ENCODE assay signal across 12 cellular contexts in the genomic region with DNA sequence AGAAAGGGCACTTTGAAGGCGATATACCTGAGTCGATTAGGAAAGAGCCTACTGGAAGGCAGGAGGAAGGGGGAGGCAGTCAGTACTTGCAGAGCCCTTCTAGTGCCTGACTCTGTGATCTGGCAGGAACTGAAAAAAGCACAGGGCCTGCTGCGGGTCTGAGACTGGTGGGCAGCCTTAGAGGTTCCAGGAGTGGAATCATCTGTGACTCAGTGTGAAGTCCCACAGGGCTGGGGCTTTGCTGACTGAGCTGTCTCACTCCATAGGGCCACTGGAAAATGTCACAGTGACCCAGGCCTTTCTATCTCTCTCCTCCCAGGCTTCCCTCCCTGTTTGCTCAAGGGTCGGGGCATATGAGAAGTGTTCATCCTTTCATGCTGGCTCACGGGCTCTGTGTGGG. TPM values are rescaled to one million over a fixed set of nuclear protein-coding genes. Genes with fewer than 3 reads are reported as not detected.
DNase-seq lines count a peak whose midpoint lies in the region; ATAC-seq and TF ChIP-seq lines count a peak whose summit lies in the region.
"Had no signal": no experiment of that assay in that cellular context is flagged by ENCODE, and none has a peak within 500 bp of the region (broad histone marks: within the 10 kb centered on the region; RNA-seq: fewer than 3 reads in every experiment).

No MANE protein-coding gene starts in this region.

- H3K36me3 ChIP-seq in SK-N-SH (replicated peaks in 1 of 2; ENCODE audit: control insufficient read depth in 1 of 2, insufficient read depth in 2 of 2, low read length in 1 of 2) (no peaks in the 10 kb centered on the region), transverse colon (no peaks in the 10 kb centered on the region)

- H3K9ac ChIP-seq in SK-N-SH, result no peak overlapping the region

- no peaks in the 10 kb centered on the region for H3K9me3 ChIP-seq in SK-N-SH
- H3K9me3 ChIP-seq in transverse colon, result no peaks in the 10 kb centered on the region
- H3K9me3 ChIP-seq: heart right ventricle had no signal

- TF ChIP-seq EP300 in SK-N-SH (IDR thresholded peaks at IDR 0.05; ENCODE audit: borderline replicate concordance in 1 of 2, low read depth in 1 of 2, low read length in 1 of 2), result no peak; a peak in 1 of 4 replicates
- TF ChIP-seq EP300 in transverse colon (IDR thresholded peaks at IDR 0.05; ENCODE audit: low read depth), result no peak

- H3K79me2 ChIP-seq in SK-N-SH (ENCODE audit: insufficient read depth), result no peaks in the 10 kb centered on the region

- POLR2A ChIA-PET in SK-N-SH (lab: Yijun Ruan, JAX), result no interaction called here

- no peak overlapping the region for H2AFZ ChIP-seq in SK-N-SH (ENCODE audit: low read depth)

- H3K36me3 Mint-ChIP-seq in glutamatergic neuron (ENCODE audit: unreplicated experiment), result peaks cover 4% of the 10 kb centered on the region

- peaks cover 28% of the 10 kb centered on the region for H3F3A ChIP-seq in SK-N-SH (replicated peaks; ENCODE audit: insufficient read depth)

- no peak for TF ChIP-seq POLR2A in transverse colon (IDR thresholded peaks at IDR 0.05)

- H3K4me1 ChIP-seq in SK-N-SH (ENCODE audit: control insufficient read depth in 1 of 2, insufficient read depth in 2 of 2, low read depth in 1 of 2, low read length in 1 of 2) (peaks cover 55 to 71% of the 10 kb centered on the region in 2 experiments), transverse colon (peaks cover 24 to 38% (median 35%) of the 10 kb centered on the region in 4 donors)

- CTCF ChIA-PET in SK-N-SH (lab: Yijun Ruan, JAX), result interaction anchor here (0.6 to 1.0 kb wide), 2 partner anchors 45 to 84 kb away, joined by 3 read pairs; no protein-coding TSS in a partner anchor

- H3K4me1 Mint-ChIP-seq in glutamatergic neuron (ENCODE audit: low read depth, unreplicated experiment), result peaks cover 19% of the 10 kb centered on the region

- DNase-seq in SK-N-SH, result no peak
- peak; percentile 65 for DNase-seq in astrocyte of the spinal cord (ENCODE audit: low read depth, low spot score)
- DNase-seq in stimulated activated CD8-positive, alpha-beta memory T cell treated with anti-CD3 and anti-CD28 coated beads, Interleukin-15, amount 100 ng/mL, for 48 hours (ENCODE audit: low read depth in 2 of 2), result peak; percentile 16 to 28
- DNase-seq in glutamatergic neuron, result no peak
- DNase-seq in transverse colon, result no peak
- DNase-seq: 8988T, heart right ventricle, naive B cell, NCI-H1436 treated with DMSO at 0.1 percent for 48 hours had no signal

- H4K20me1 ChIP-seq in SK-N-SH (ENCODE audit: insufficient read depth), result no peaks in the 10 kb centered on the region

- H3K4me3 ChIP-seq in SK-N-SH (ENCODE audit: low read depth in 2 of 2, low read length in 1 of 2) (no peak overlapping the region), astrocyte of the spinal cord (ENCODE audit: low read depth, low read length) (no peak overlapping the region), transverse colon (no peak overlapping the region)
- H3K4me3 ChIP-seq: heart right ventricle had no signal

- peak overlapping the region; percentile 46 for H3K4me2 ChIP-seq in SK-N-SH

- no peaks in the 10 kb centered on the region for H3K27me3 ChIP-seq in SK-N-SH (ENCODE audit: insufficient read depth)
- H3K27me3 ChIP-seq in transverse colon, result no peaks in the 10 kb centered on the region
- H3K27me3 ChIP-seq: heart right ventricle had no signal

- 65% methylated on average over 5 of the region's 5 CpGs for WGBS in SK-N-SH (ENCODE audit: low lambda C conversion rate)
- 72 to 83% methylated on average over 1 to 5 of the region's 5 CpGs for WGBS in transverse colon (ENCODE audit: low coverage in 1 of 2), 2 donors

- in situ Hi-C loops in astrocyte of the spinal cord (cut with HindIII; ENCODE audit: low sequenced_read_pairs), result no loop called here
- in situ Hi-C loops in transverse colon (cut with MboI; ENCODE audit: low pct_ligation_motif_present in 1 of 4, low pct_unique_long_range_greater_than_20kb in 1 of 4, low sequenced_read_pairs in 3 of 4), result loop anchor here in 1 of 4 donors (25.0 kb wide), 1 partner anchor 436 kb away; no protein-coding TSS in a partner anchor

- no peak overlapping the region for H3K4me3 Mint-ChIP-seq in glutamatergic neuron (ENCODE audit: unreplicated experiment)
- H3K4me3 Mint-ChIP-seq: naive B cell had no signal

- no peak for TF ChIP-seq RAD21 in SK-N-SH (IDR thresholded peaks at IDR 0.05; ENCODE audit: low read length)

- H3K9me2 ChIP-seq in SK-N-SH, result no peaks in the 10 kb centered on the region

- H3K27me3 Mint-ChIP-seq in glutamatergic neuron (ENCODE audit: unreplicated experiment), result peaks cover 3% of the 10 kb centered on the region
- H3K27me3 Mint-ChIP-seq: naive B cell had no signal

- intact Hi-C loops in transverse colon (cut with DNase I; ENCODE audit: low total_unique reads), result no loop called here

- H3K27ac Mint-ChIP-seq in glutamatergic neuron (ENCODE audit: unreplicated experiment), result no peak overlapping the region

- H3K9me3 Mint-ChIP-seq in glutamatergic neuron (ENCODE audit: unreplicated experiment), result peaks cover 3% of the 10 kb centered on the region
- H3K9me3 Mint-ChIP-seq: naive B cell had no signal

- peak overlapping the region; percentile 36 to 55; a peak in 3 of 4 replicates for H3K27ac ChIP-seq in SK-N-SH (ENCODE audit: low read depth in 2 of 2, low read length in 1 of 2)
- H3K27ac ChIP-seq in transverse colon, result peak overlapping the region in 1 of 4 donors; percentile 15

- no peak; the same call in 1 of the 3 replicates for ATAC-seq in SK-N-SH treated with all-trans-retinoic acid at 6 μM for 48 hours
- peak; percentile 53 for ATAC-seq in HG02759 (IDR thresholded peaks at IDR 0.05; ENCODE audit: unreplicated experiment)
- ATAC-seq in HG03354 (IDR thresholded peaks at IDR 0.05; ENCODE audit: poor library complexity, severe bottlenecking, unreplicated experiment), result no peak

- no peak for TF ChIP-seq CTCF in SK-N-SH (IDR thresholded peaks at IDR 0.05)
- TF ChIP-seq CTCF in astrocyte of the spinal cord (IDR thresholded peaks at IDR 0.05; ENCODE audit: low read depth, low read length), result no peak
- no peak for TF ChIP-seq CTCF in glutamatergic neuron (IDR thresholded peaks at IDR 0.05; ENCODE audit: partially characterized antibody, unreplicated experiment)
- TF ChIP-seq CTCF in transverse colon (IDR thresholded peaks at IDR 0.05), result no peak

TF ChIP-seq in SK-N-SH, 30 proteins besides CTCF, POLR2A, EP300 and RAD21 (continues in another document):
- no peak for TF ChIP-seq ELF1 (IDR thresholded peaks at IDR 0.05)
- TF ChIP-seq ZBTB33 (IDR thresholded peaks at IDR 0.05; ENCODE audit: borderline replicate concordance, low read depth), result no peak
- no peak for TF ChIP-seq GATA2 (CRISPR knock-in tag; IDR thresholded peaks at IDR 0.05)
- peak; percentile 46; the same call in 1 of the 2 replicates for TF ChIP-seq FOSL2 (IDR thresholded peaks at IDR 0.05; ENCODE audit: borderline replicate concordance, low read depth)
- TF ChIP-seq FOXM1 (IDR thresholded peaks at IDR 0.05; ENCODE audit: low read depth), result no peak
- TF ChIP-seq POLR2AphosphoS5 (IDR thresholded peaks at IDR 0.05; ENCODE audit: low read depth, low read length), result no peak
- TF ChIP-seq MEF2A (IDR thresholded peaks at IDR 0.05; ENCODE audit: borderline replicate concordance, low read depth), result no peak

TF ChIP-seq in SK-N-SH treated with all-trans-retinoic acid at 6 μM for 48 hours, 23 proteins besides CTCF, POLR2A, EP300 and RAD21:
- TF ChIP-seq TOX (CRISPR knock-in tag; IDR thresholded peaks at IDR 0.05; ENCODE audit: borderline replicate concordance) (no peak), SNAI2 (CRISPR knock-in tag; IDR thresholded peaks at IDR 0.05) (no peak)

RNA-seq across cellular contexts. Expression of gene ZFP36L2, which starts 47.1 kb away (rescaled TPM):
- 12.5 and 18.4 TPM in 2 replicates for polyA plus RNA-seq in SK-N-SH (2012; rRNA removed)
- 22.0 and 22.2 TPM in 2 replicates for polyA plus RNA-seq in SK-N-SH (2012; cell fraction: cytosol; rRNA removed)
- polyA plus RNA-seq in SK-N-SH (2012; cell fraction: nucleus; rRNA removed), result 24.1 and 24.2 TPM in 2 replicates
- total RNA-seq in glutamatergic neuron (ENCODE audit: unreplicated experiment), result 0.88 TPM
- total RNA-seq in transverse colon, result 100 to 1,000 TPM; 114 to 305 (median 208) TPM

Comparison
In these comparisons a context has a peak if more than half of its experiments do, and no peak if none do; other contexts are left out.
1. DNase-seq: peak in astrocyte of the spinal cord (single experiment) and stimulated activated CD8-positive, alpha-beta memory T cell treated with anti-CD3 and anti-CD28 coated beads, Interleukin-15, amount 100 ng/mL, for 48 hours (2 of 2); none in SK-N-SH (single experiment), glutamatergic neuron (single experiment) and transverse colon (single experiment).
2. RNA of gene ZFP36L2, which starts 47.1 kb away (total RNA-seq): 114 to 305 TPM in transverse colon; 0.88 TPM in glutamatergic neuron (single experiment); every median in the first group is over 10 times any median in the second.